Comparison of ENCODE assay signal across 8 cellular contexts in genomic region chr19:2977686-2978466, GRCh38. TPM values are rescaled to one million over a fixed set of nuclear protein-coding genes. Genes with fewer than 3 reads are reported as not detected.
DNase-seq lines count a peak whose midpoint lies in the region; ATAC-seq and TF ChIP-seq lines count a peak whose summit lies in the region.

No MANE protein-coding gene starts in this region.

- no peak for DNase-seq in A673 (ENCODE audit: low spot score)
- DNase-seq in GM23248: no peak
- DNase-seq in activated T-helper 2 cell treated with anti-CD3 and anti-CD28 coated beads, Interferon-gamma antibody, Interleukin-2, Interleukin-4, amounts not matched to agents 10 μg/mL and 5 μg/mL and 100 μg/mL, durations not matched to agents 14 hours and 24 hours and 36 hours (ENCODE audit: low spot score): no peak
- DNase-seq in mesendoderm: no peak
- DNase-seq in GM19238 (ENCODE audit: insufficient read length, low spot score): no peak
- no peak for DNase-seq in stimulated activated naive CD4-positive, alpha-beta T cell treated with Interleukin-2 at 50 U/mL for 16 hours (lab: John Stamatoyannopoulos, UW)
- no peak for DNase-seq in ovary

- no peak overlapping the region for H2BK15ac ChIP-seq in mesendoderm (replicated peaks; ENCODE audit: low read depth)

- H3K79me1 ChIP-seq in mesendoderm (ENCODE audit: low read length): no peaks in the 10 kb centered on the region

- no peak overlapping the region for H3K9ac ChIP-seq in GM23248
- H3K9ac ChIP-seq in mesendoderm (ENCODE audit: low read length): peak overlapping the region; percentile 27

- in situ Hi-C loops in GM23248 (cut with MboI): no loop called here

- H3K79me2 ChIP-seq in GM23248 (ENCODE audit: insufficient read depth) (no peaks in the 10 kb centered on the region), mesendoderm (ENCODE audit: control insufficient read depth, insufficient read depth, low read length) (no peaks in the 10 kb centered on the region)

- H3K4me1 Mint-ChIP-seq in activated T-helper 2 cell treated with anti-CD3 and anti-CD28 coated beads, Interferon-gamma antibody, Interleukin-2, Interleukin-4, amounts not matched to agents 10 μg/mL and 5 μg/mL and 100 μg/mL, durations not matched to agents 14 hours and 24 hours and 36 hours (ENCODE audit: low read depth): peaks cover 18% of the 10 kb centered on the region

- H3K18ac ChIP-seq in mesendoderm (ENCODE audit: low read length): no peak overlapping the region

- BruUV-seq in A673 (replicated peaks; lab: Mats Ljungman, UMichigan): no TSS peak

- no peaks in the 10 kb centered on the region for H3K27me3 ChIP-seq in A673 (replicated peaks; ENCODE audit: insufficient read depth, low read depth, low read length, poor library complexity)
- H3K27me3 ChIP-seq in GM23248 (replicated peaks; ENCODE audit: insufficient read depth): no peaks in the 10 kb centered on the region
- peaks cover 2% of the 10 kb centered on the region for H3K27me3 ChIP-seq in mesendoderm (ENCODE audit: insufficient read depth, low read length, poor library complexity)
- H3K27me3 ChIP-seq in ovary: no peaks in the 10 kb centered on the region

- no peak overlapping the region for H3K27ac ChIP-seq in A673 (ENCODE audit: low read depth, low read length, poor library complexity, severe bottlenecking)
- H3K27ac ChIP-seq in GM23248: no peak overlapping the region
- no peak overlapping the region for H3K27ac ChIP-seq in mesendoderm (ENCODE audit: low read depth, low read length)
- peak overlapping the region in 1 of 2 donors; percentile 17 for H3K27ac ChIP-seq in ovary

- TF ChIP-seq CTCF in A673 (conservative IDR thresholded peaks at IDR 0.05; ENCODE audit: low read depth, low read length) (no peak), ovary (IDR thresholded peaks at IDR 0.05) (no peak)

- H3K9me3 ChIP-seq in A673 (ENCODE audit: low read depth, low read length, poor library complexity, severe bottlenecking) (no peaks in the 10 kb centered on the region), GM23248 (ENCODE audit: low read depth) (no peaks in the 10 kb centered on the region), ovary (no peaks in the 10 kb centered on the region)

- H3K9me2 ChIP-seq in GM23248 (ENCODE audit: insufficient read depth): no peaks in the 10 kb centered on the region

- peaks cover 12% of the 10 kb centered on the region for H3K27me3 Mint-ChIP-seq in activated T-helper 2 cell treated with anti-CD3 and anti-CD28 coated beads, Interferon-gamma antibody, Interleukin-2, Interleukin-4, amounts not matched to agents 10 μg/mL and 5 μg/mL and 100 μg/mL, durations not matched to agents 14 hours and 24 hours and 36 hours (ENCODE audit: low read depth)

- no peaks in the 10 kb centered on the region for H4K20me1 ChIP-seq in GM23248 (ENCODE audit: insufficient read depth)

- H3K56ac ChIP-seq in mesendoderm (ENCODE audit: low read length): peak overlapping the region; percentile 50

- no peak overlapping the region for H2AK5ac ChIP-seq in mesendoderm (ENCODE audit: low read length)

- TF ChIP-seq EP300 in ovary (IDR thresholded peaks at IDR 0.05): no peak

- no peak for TF ChIP-seq POLR2A in ovary (IDR thresholded peaks at IDR 0.05)

- H3K9me3 Mint-ChIP-seq in activated T-helper 2 cell treated with anti-CD3 and anti-CD28 coated beads, Interferon-gamma antibody, Interleukin-2, Interleukin-4, amounts not matched to agents 10 μg/mL and 5 μg/mL and 100 μg/mL, durations not matched to agents 14 hours and 24 hours and 36 hours: no peaks in the 10 kb centered on the region

- no peak overlapping the region for H3K4ac ChIP-seq in mesendoderm (ENCODE audit: low read depth, low read length)

- H3K4me1 ChIP-seq in A673 (ENCODE audit: insufficient read depth, low read length, poor library complexity, severe bottlenecking) (peaks cover 35% of the 10 kb centered on the region), GM23248 (ENCODE audit: insufficient read depth) (peaks cover 8% of the 10 kb centered on the region), mesendoderm (ENCODE audit: control insufficient read depth, low read depth, low read length) (peaks cover 2% of the 10 kb centered on the region), ovary (ENCODE audit: insufficient read depth) (peaks cover 12% of the 10 kb centered on the region)

- H2BK5ac ChIP-seq in mesendoderm (ENCODE audit: low read length): no peak overlapping the region

- no peaks in the 10 kb centered on the region for H3K36me3 ChIP-seq in A673 (ENCODE audit: insufficient read depth, low read length, poor library complexity, severe bottlenecking)
- H3K36me3 ChIP-seq in GM23248 (ENCODE audit: low read depth): no peaks in the 10 kb centered on the region
- no peaks in the 10 kb centered on the region for H3K36me3 ChIP-seq in mesendoderm (ENCODE audit: control insufficient read depth, insufficient read depth, low read length)
- no peaks in the 10 kb centered on the region for H3K36me3 ChIP-seq in ovary

- H2AFZ ChIP-seq in GM23248: peak overlapping the region; percentile 47; the same call in 1 of the 2 replicates

- WGBS in GM23248 (ENCODE audit: low coverage in 1 of 2, low lambda C conversion rate in 2 of 2, missing lambda C conversion rate in 2 of 2), 2 experiments: 74 to 84% methylated on average over 17 to 19 of the region's 19 CpGs
- no CpG with 5 or more reads among the region's 19 CpGs for WGBS in mesendoderm (ENCODE audit: extremely low coverage, insufficient coverage, low lambda C conversion rate)
- WGBS in ovary, 3 donors: 63 to 68% (median 64%) methylated on average over 19 of the region's 19 CpGs

- peak overlapping the region; percentile 90 for H3K4me3 Mint-ChIP-seq in activated T-helper 2 cell treated with anti-CD3 and anti-CD28 coated beads, Interferon-gamma antibody, Interleukin-2, Interleukin-4, amounts not matched to agents 10 μg/mL and 5 μg/mL and 100 μg/mL, durations not matched to agents 14 hours and 24 hours and 36 hours (ENCODE audit: low read depth)

- no peaks in the 10 kb centered on the region; the same call in 1 of the 2 replicates for H3F3A ChIP-seq in GM23248 (ENCODE audit: insufficient read depth)

- no peak overlapping the region for H3K27ac Mint-ChIP-seq in activated T-helper 2 cell treated with anti-CD3 and anti-CD28 coated beads, Interferon-gamma antibody, Interleukin-2, Interleukin-4, amounts not matched to agents 10 μg/mL and 5 μg/mL and 100 μg/mL, durations not matched to agents 14 hours and 24 hours and 36 hours

- intact Hi-C loops in A673 (cut with micrococcal nuclease; ENCODE audit: unreplicated experiment): no loop called here
- intact Hi-C loops in activated T-helper 2 cell treated with anti-CD3 and anti-CD28 coated beads, Interferon-gamma antibody, Interleukin-2, Interleukin-4, amounts not matched to agents 10 μg/mL and 5 μg/mL and 100 μg/mL, durations not matched to agents 14 hours and 24 hours and 36 hours (cut with micrococcal nuclease): loop anchor here (1.0 kb wide), 1 partner anchor 57 kb away; no protein-coding TSS in a partner anchor
- intact Hi-C loops in ovary (cut with DNase I): no loop called here

- POLR2A ChIA-PET in A673 (lab: Charles Lee; ENCODE audit: low non-redundant PET): no interaction called here

- no peak overlapping the region for H4K8ac ChIP-seq in mesendoderm (ENCODE audit: low read depth, low read length)

- no peak overlapping the region for H2BK120ac ChIP-seq in mesendoderm (ENCODE audit: low read depth, low read length)

- CTCF ChIA-PET in A673 (lab: Charles Lee): no interaction called here

- no peaks in the 10 kb centered on the region for H3K36me3 Mint-ChIP-seq in activated T-helper 2 cell treated with anti-CD3 and anti-CD28 coated beads, Interferon-gamma antibody, Interleukin-2, Interleukin-4, amounts not matched to agents 10 μg/mL and 5 μg/mL and 100 μg/mL, durations not matched to agents 14 hours and 24 hours and 36 hours (ENCODE audit: low read depth)

- no peak for ATAC-seq in HG03439 (IDR thresholded peaks at IDR 0.05; ENCODE audit: unreplicated experiment)

- peak overlapping the region; percentile 98 for H3K4me2 ChIP-seq in GM23248 (ENCODE audit: unreplicated experiment)
- H3K4me2 ChIP-seq in mesendoderm (ENCODE audit: low read length): peak overlapping the region; percentile 11

- H3K4me3 ChIP-seq in A673 (ENCODE audit: low read depth, low read length, poor library complexity, severe bottlenecking): peak overlapping the region; percentile 30
- H3K4me3 ChIP-seq in GM23248: no peak overlapping the region
- H3K4me3 ChIP-seq in mesendoderm (ENCODE audit: low read length): no peak overlapping the region
- H3K4me3 ChIP-seq in ovary: no peak overlapping the region

- no peak overlapping the region for H4K5ac ChIP-seq in mesendoderm (ENCODE audit: low read length)

- no peak overlapping the region for H3K23ac ChIP-seq in mesendoderm (ENCODE audit: low read length)

RNA-seq across cellular contexts. Expression of gene TLE6, which starts 0.5 kb away (rescaled TPM):
- 1.1 TPM in 1 of 2 replicates, not detected in the other for total RNA-seq in A673 (2021)
- 0.13 and 0.65 TPM in 2 replicates for total RNA-seq in GM23248 (2014; rRNA removed; shearing (Covaris generic))
- polyA plus RNA-seq in GM23248 (2016; fragmentation: Nextera tagmentation; extraction: Ambion mirVana): 0.21 and 0.68 TPM in 2 replicates
- 1.4 and 1.5 TPM in 2 replicates for total RNA-seq in activated T-helper 2 cell treated with anti-CD3 and anti-CD28 coated beads, Interferon-gamma antibody, Interleukin-2, Interleukin-4, amounts not matched to agents 10 μg/mL and 5 μg/mL and 100 μg/mL, durations not matched to agents 14 hours and 24 hours and 36 hours
- polyA plus RNA-seq in mesendoderm (2013, experiment 1 of 2): not detected
- polyA plus RNA-seq in mesendoderm (2013, experiment 2 of 2): 0.15 TPM
- total RNA-seq in ovary: 1 to 10 TPM in 2 of 7 donors, under 1 TPM in 5; 0.41 to 1.2 (median 0.79) TPM
- polyA plus RNA-seq in ovary: 1 to 10 TPM in 1 of 2 donors, under 1 TPM in 1; 0.70 to 1.2 TPM

RNA-seq across cellular contexts. Expression of gene ZNF77, which starts 33.1 kb away (rescaled TPM):
- total RNA-seq in A673 (2021) (6.3 and 6.4 TPM in 2 replicates), ovary (1 to 10 TPM; 3.0 to 7.4 (median 6.1) TPM)
- total RNA-seq in GM23248 (2014; rRNA removed; shearing (Covaris generic)): 0.76 and 1.1 TPM in 2 replicates
- polyA plus RNA-seq in GM23248 (2016; fragmentation: Nextera tagmentation; extraction: Ambion mirVana) (1.2 TPM in 2 replicates), ovary (1 to 10 TPM; 4.0 to 5.2 TPM)
- total RNA-seq in activated T-helper 2 cell treated with anti-CD3 and anti-CD28 coated beads, Interferon-gamma antibody, Interleukin-2, Interleukin-4, amounts not matched to agents 10 μg/mL and 5 μg/mL and 100 μg/mL, durations not matched to agents 14 hours and 24 hours and 36 hours: 3.5 and 4.0 TPM in 2 replicates
- 1.2 TPM for polyA plus RNA-seq in mesendoderm (2013, experiment 1 of 2)
- 1.3 TPM for polyA plus RNA-seq in mesendoderm (2013, experiment 2 of 2)

RNA-seq across cellular contexts. Expression of gene TLE2, which starts 51.2 kb away (rescaled TPM):
- total RNA-seq in A673 (2021) (10.8 and 18.3 TPM in 2 replicates), ovary (10 to 100 TPM; 31.1 to 43.9 (median 36.4) TPM)
- 4.3 and 10.1 TPM in 2 replicates for total RNA-seq in GM23248 (2014; rRNA removed; shearing (Covaris generic))
- polyA plus RNA-seq in GM23248 (2016; fragmentation: Nextera tagmentation; extraction: Ambion mirVana) (2.9 and 3.6 TPM in 2 replicates), ovary (10 to 100 TPM; 15.1 to 21.4 TPM)
- 2.2 and 2.4 TPM in 2 replicates for total RNA-seq in activated T-helper 2 cell treated with anti-CD3 and anti-CD28 coated beads, Interferon-gamma antibody, Interleukin-2, Interleukin-4, amounts not matched to agents 10 μg/mL and 5 μg/mL and 100 μg/mL, durations not matched to agents 14 hours and 24 hours and 36 hours
- 1.7 TPM for polyA plus RNA-seq in mesendoderm (2013, experiment 1 of 2)
- 1.8 TPM for polyA plus RNA-seq in mesendoderm (2013, experiment 2 of 2)
